Comparison of ENCODE assay signal across 8 cellular contexts in the genomic region with DNA sequence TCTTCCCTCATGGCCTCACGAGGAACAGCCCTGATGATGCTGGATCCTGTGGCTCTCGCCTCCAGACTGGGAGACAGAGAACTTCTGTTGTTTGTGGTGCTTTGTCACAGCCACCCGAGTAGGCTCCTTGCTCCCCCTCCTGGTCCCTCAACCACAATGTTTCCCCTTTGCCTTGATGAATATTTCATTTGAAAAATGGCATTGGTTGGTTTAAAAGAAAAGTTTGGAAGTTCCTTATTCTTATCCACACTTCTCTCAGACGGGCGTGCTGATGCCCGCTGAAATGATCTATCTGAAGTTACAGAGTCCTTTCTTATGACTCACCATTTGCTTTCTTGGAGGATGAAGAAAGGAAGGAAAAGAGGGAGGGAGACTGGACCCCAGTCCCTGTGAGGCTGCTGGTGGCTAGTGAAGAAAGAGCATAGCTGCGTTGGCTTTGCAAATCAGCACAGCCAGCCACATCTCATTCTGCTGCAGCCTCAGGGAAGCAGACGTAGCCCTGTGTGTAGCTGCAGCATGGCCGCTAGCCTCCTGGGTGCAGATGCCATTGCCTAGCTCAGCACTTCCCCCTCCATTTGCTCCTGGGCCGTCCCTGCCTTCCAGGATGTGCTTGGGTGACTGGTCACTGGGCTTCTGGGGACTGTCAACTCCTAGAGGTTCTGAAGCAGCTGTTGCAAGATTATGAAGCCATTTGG.
DNase-seq lines count a peak whose midpoint lies in the region; ATAC-seq and TF ChIP-seq lines count a peak whose summit lies in the region.

No MANE protein-coding gene starts in this region.

- DNase-seq in HFFc6 (peak; percentile 19), T-helper 9 cell (peak; percentile 16), brain microvascular endothelial cell (peak; percentile 35), kidney glomerular epithelial cell (lab: John Stamatoyannopoulos, UW) (peak; percentile 25)
- DNase-seq in stimulated activated CD8-positive, alpha-beta memory T cell treated with anti-CD3 and anti-CD28 coated beads, Interleukin-12 subunit alpha, Interleukin-12 subunit beta, amount 100 ng/mL, for 1 hour (ENCODE audit: low read depth), result peak; percentile 25

- H3K27ac ChIP-seq in C4-2B (no peak overlapping the region), brain microvascular endothelial cell (no peak overlapping the region)

- H3K4me3 ChIP-seq in brain microvascular endothelial cell (ENCODE audit: low read depth, low read length), result no peak overlapping the region

- ATAC-seq in HG03175 (IDR thresholded peaks at IDR 0.05; ENCODE audit: unreplicated experiment) (no peak), GM19023 (IDR thresholded peaks at IDR 0.05; ENCODE audit: unreplicated experiment) (no peak)

- H3K27me3 ChIP-seq in brain microvascular endothelial cell (replicated peaks), result no peaks in the 10 kb centered on the region

- H3K27me3 Mint-ChIP-seq in HFFc6 (ENCODE audit: insufficient read depth), result peaks cover 6% of the 10 kb centered on the region

- H3K4me1 Mint-ChIP-seq in HFFc6 (ENCODE audit: low read depth), result peaks cover 10% of the 10 kb centered on the region; the same call in 1 of the 2 replicates

- TF ChIP-seq CTCF in C4-2B (conservative IDR thresholded peaks at IDR 0.05) (peak; percentile 57), HFFc6 (IDR thresholded peaks at IDR 0.05) (peak; percentile 69), brain microvascular endothelial cell (IDR thresholded peaks at IDR 0.05; ENCODE audit: low read depth, low read length, missing control alignments) (peak; percentile 63)

- H3K36me3 ChIP-seq in brain microvascular endothelial cell (replicated peaks), result no peaks in the 10 kb centered on the region

- H3K4me3 Mint-ChIP-seq in HFFc6, result no peak overlapping the region; the same call in 1 of the 2 replicates

- H3K9me3 Mint-ChIP-seq in HFFc6, result no peaks in the 10 kb centered on the region

- no peak overlapping the region for H3K27ac Mint-ChIP-seq in HFFc6

- H3K36me3 Mint-ChIP-seq in HFFc6 (ENCODE audit: low read depth), result no peaks in the 10 kb centered on the region

- in situ Hi-C loops in brain microvascular endothelial cell (cut with HindIII; ENCODE audit: low pct_ligation_motif_present, low sequenced_read_pairs), result no loop called here
